3 cellular contexts compared by ENCODE assay signal in the genomic region with DNA sequence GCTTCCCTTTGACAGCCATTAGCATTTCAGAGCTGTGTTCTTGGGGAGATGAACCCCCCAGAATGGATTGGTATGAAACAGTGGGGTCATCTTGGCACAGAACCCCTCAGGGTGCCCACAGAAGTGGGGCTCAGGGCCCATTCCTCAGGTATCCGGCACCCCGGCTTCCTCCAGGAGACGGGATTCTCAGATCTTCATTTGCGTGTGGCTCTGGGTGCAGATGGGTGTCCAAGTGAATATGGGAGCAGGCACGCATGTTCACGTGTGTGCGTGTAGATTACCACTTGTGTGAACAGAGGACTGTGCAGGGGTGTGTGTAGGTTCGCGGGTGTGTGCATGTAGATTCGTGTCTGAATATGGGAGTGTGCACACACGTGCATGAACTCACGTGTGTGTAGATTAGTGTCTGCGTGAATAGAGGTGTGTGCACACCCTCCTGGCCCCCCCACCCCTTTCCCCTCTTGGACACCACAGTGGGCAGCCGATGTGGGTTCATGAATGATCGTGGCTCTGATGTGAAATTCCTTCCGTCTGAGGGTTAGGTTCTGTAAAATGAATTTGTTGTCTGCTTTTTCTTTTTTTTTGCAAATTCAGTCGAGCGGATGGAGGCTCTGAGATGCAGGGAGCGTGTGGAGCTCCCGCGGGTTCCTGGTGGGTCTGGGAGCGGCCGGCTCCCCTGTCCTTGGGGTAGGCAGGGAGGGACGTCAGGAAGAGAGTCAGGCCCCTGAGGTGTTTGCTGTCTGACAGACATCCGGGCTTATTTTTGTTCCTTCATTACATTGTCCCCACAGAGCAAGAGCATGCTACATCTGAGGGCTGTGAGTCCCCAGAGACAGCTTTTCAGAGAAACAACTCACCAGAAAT.
TF ChIP-seq lines count a peak whose summit lies in the region.

No MANE protein-coding gene starts in this region.

TF ChIP-seq in SK-N-SH, 30 proteins besides CTCF, POLR2A, EP300 and RAD21 (continues in another document):
- TF ChIP-seq NFIC (IDR thresholded peaks at IDR 0.05; ENCODE audit: borderline replicate concordance) (no peak), RXRA (IDR thresholded peaks at IDR 0.05; ENCODE audit: borderline replicate concordance, low read depth) (no peak), TEAD4 (IDR thresholded peaks at IDR 0.05; ENCODE audit: borderline replicate concordance, insufficient read depth) (no peak), SIN3A (IDR thresholded peaks at IDR 0.05; ENCODE audit: borderline replicate concordance, low read depth, low read length) (no peak), GABPA (IDR thresholded peaks at IDR 0.05; ENCODE audit: low read depth) (no peak), YY1 (IDR thresholded peaks at IDR 0.05; ENCODE audit: low read depth) (no peak), MEF2A (IDR thresholded peaks at IDR 0.05; ENCODE audit: borderline replicate concordance, low read depth) (no peak), POLR2AphosphoS5 (IDR thresholded peaks at IDR 0.05; ENCODE audit: low read depth, low read length) (no peak), MXI1 (IDR thresholded peaks at IDR 0.05; ENCODE audit: low read depth, low read length) (no peak), SMC3 (IDR thresholded peaks at IDR 0.05; ENCODE audit: low read depth, low read length) (no peak)
- TF ChIP-seq, protein P1, sequence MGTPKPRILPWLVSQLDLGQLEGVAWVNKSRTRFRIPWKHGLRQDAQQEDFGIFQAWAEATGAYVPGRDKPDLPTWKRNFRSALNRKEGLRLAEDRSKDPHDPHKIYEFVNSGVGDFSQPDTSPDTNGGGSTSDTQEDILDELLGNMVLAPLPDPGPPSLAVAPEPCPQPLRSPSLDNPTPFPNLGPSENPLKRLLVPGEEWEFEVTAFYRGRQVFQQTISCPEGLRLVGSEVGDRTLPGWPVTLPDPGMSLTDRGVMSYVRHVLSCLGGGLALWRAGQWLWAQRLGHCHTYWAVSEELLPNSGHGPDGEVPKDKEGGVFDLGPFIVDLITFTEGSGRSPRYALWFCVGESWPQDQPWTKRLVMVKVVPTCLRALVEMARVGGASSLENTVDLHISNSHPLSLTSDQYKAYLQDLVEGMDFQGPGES (IDR thresholded peaks at IDR 0.05; ENCODE audit: low read depth, low read length), result no peak
- TF ChIP-seq, protein P2, sequence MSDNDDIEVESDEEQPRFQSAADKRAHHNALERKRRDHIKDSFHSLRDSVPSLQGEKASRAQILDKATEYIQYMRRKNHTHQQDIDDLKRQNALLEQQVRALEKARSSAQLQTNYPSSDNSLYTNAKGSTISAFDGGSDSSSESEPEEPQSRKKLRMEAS (IDR thresholded peaks at IDR 0.05; ENCODE audit: low read depth), result no peak
- TF ChIP-seq, protein P3, sequence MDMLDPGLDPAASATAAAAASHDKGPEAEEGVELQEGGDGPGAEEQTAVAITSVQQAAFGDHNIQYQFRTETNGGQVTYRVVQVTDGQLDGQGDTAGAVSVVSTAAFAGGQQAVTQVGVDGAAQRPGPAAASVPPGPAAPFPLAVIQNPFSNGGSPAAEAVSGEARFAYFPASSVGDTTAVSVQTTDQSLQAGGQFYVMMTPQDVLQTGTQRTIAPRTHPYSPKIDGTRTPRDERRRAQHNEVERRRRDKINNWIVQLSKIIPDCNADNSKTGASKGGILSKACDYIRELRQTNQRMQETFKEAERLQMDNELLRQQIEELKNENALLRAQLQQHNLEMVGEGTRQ (IDR thresholded peaks at IDR 0.05; ENCODE audit: borderline replicate concordance, low read depth, low read length), result no peak
- TF ChIP-seq, protein P4, sequence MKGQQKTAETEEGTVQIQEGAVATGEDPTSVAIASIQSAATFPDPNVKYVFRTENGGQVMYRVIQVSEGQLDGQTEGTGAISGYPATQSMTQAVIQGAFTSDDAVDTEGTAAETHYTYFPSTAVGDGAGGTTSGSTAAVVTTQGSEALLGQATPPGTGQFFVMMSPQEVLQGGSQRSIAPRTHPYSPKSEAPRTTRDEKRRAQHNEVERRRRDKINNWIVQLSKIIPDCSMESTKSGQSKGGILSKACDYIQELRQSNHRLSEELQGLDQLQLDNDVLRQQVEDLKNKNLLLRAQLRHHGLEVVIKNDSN (IDR thresholded peaks at IDR 0.05; ENCODE audit: borderline replicate concordance, low read depth), result no peak

TF ChIP-seq in SK-N-SH treated with all-trans-retinoic acid at 6 μM for 48 hours, 23 proteins besides CTCF, POLR2A, EP300 and RAD21:
- no peak for TF ChIP-seq ZC3H10 (CRISPR knock-in tag; IDR thresholded peaks at IDR 0.05)
- TF ChIP-seq, protein P5, sequence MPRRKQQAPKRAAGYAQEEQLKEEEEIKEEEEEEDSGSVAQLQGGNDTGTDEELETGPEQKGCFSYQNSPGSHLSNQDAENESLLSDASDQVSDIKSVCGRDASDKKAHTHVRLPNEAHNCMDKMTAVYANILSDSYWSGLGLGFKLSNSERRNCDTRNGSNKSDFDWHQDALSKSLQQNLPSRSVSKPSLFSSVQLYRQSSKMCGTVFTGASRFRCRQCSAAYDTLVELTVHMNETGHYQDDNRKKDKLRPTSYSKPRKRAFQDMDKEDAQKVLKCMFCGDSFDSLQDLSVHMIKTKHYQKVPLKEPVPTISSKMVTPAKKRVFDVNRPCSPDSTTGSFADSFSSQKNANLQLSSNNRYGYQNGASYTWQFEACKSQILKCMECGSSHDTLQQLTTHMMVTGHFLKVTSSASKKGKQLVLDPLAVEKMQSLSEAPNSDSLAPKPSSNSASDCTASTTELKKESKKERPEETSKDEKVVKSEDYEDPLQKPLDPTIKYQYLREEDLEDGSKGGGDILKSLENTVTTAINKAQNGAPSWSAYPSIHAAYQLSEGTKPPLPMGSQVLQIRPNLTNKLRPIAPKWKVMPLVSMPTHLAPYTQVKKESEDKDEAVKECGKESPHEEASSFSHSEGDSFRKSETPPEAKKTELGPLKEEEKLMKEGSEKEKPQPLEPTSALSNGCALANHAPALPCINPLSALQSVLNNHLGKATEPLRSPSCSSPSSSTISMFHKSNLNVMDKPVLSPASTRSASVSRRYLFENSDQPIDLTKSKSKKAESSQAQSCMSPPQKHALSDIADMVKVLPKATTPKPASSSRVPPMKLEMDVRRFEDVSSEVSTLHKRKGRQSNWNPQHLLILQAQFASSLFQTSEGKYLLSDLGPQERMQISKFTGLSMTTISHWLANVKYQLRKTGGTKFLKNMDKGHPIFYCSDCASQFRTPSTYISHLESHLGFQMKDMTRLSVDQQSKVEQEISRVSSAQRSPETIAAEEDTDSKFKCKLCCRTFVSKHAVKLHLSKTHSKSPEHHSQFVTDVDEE (CRISPR knock-in tag; IDR thresholded peaks at IDR 0.05), result no peak
- no peak for TF ChIP-seq ZNF565 (CRISPR knock-in tag; conservative IDR thresholded peaks at IDR 0.05; ENCODE audit: low read depth)
- no peak for TF ChIP-seq SNAI2 (CRISPR knock-in tag; IDR thresholded peaks at IDR 0.05)
- no peak for TF ChIP-seq ZFP3 (CRISPR knock-in tag; IDR thresholded peaks at IDR 0.05)
TF ChIP-seq in SK-N-SH treated with all-trans-retinoic acid at 6 μM for 48 hours: peak in this region for 0.

TF ChIP-seq in H1, 55 proteins besides CTCF, POLR2A, EP300 and RAD21:
- TF ChIP-seq PHF8 (conservative IDR thresholded peaks at IDR 0.05; ENCODE audit: low read depth, low read length) (no peak), SUZ12 (IDR thresholded peaks at IDR 0.05; ENCODE audit: low read length) (no peak), KDM4A (IDR thresholded peaks at IDR 0.05; ENCODE audit: low read depth, low read length, severe bottlenecking) (no peak), KDM1A (IDR thresholded peaks at IDR 0.05; ENCODE audit: borderline replicate concordance, low read length) (no peak)
- TF ChIP-seq, protein P6, sequence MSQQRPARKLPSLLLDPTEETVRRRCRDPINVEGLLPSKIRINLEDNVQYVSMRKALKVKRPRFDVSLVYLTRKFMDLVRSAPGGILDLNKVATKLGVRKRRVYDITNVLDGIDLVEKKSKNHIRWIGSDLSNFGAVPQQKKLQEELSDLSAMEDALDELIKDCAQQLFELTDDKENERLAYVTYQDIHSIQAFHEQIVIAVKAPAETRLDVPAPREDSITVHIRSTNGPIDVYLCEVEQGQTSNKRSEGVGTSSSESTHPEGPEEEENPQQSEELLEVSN (IDR thresholded peaks at IDR 0.05), result no peak
